ENCODE assay signal across 2 cellular contexts in genomic region chr16:66600484-66600883, GRCh38.
TF ChIP-seq lines count a peak whose summit lies in the region.

No MANE protein-coding gene starts in this region.

TF ChIP-seq in SK-N-SH, 30 proteins besides CTCF, POLR2A, EP300 and RAD21:
- TF ChIP-seq TCF12 (IDR thresholded peaks at IDR 0.05) = peak; percentile 61; the same call in 1 of the 2 replicates
- no peak for TF ChIP-seq TEAD4 (IDR thresholded peaks at IDR 0.05; ENCODE audit: borderline replicate concordance, insufficient read depth)

TF ChIP-seq in SK-N-SH treated with all-trans-retinoic acid at 6 μM for 48 hours, 23 proteins besides CTCF, POLR2A, EP300 and RAD21:
- TF ChIP-seq ZNF8 (CRISPR knock-in tag; IDR thresholded peaks at IDR 0.05) (no peak), TCF4 (CRISPR knock-in tag; IDR thresholded peaks at IDR 0.05; ENCODE audit: borderline replicate concordance) (no peak), ZNF565 (CRISPR knock-in tag; conservative IDR thresholded peaks at IDR 0.05; ENCODE audit: low read depth) (no peak), BACH2 (CRISPR knock-in tag; IDR thresholded peaks at IDR 0.05; ENCODE audit: borderline replicate concordance) (no peak), ESRRG (CRISPR knock-in tag; IDR thresholded peaks at IDR 0.05) (no peak), PPARA (CRISPR knock-in tag; IDR thresholded peaks at IDR 0.05; ENCODE audit: borderline replicate concordance) (no peak), ARNTL (CRISPR knock-in tag; IDR thresholded peaks at IDR 0.05; ENCODE audit: borderline replicate concordance, low read depth) (no peak), CREB5 (CRISPR knock-in tag; IDR thresholded peaks at IDR 0.05; ENCODE audit: low read depth) (no peak), ZNF70 (CRISPR knock-in tag; IDR thresholded peaks at IDR 0.05) (no peak), ZC3H10 (CRISPR knock-in tag; IDR thresholded peaks at IDR 0.05) (no peak), ZFP3 (CRISPR knock-in tag; IDR thresholded peaks at IDR 0.05) (no peak), TOX (CRISPR knock-in tag; IDR thresholded peaks at IDR 0.05; ENCODE audit: borderline replicate concordance) (no peak), CSRNP3 (CRISPR knock-in tag; IDR thresholded peaks at IDR 0.05) (no peak), GLIS3 (CRISPR knock-in tag; IDR thresholded peaks at IDR 0.05) (no peak), SNAI2 (CRISPR knock-in tag; IDR thresholded peaks at IDR 0.05) (no peak), PATZ1 (CRISPR knock-in tag; IDR thresholded peaks at IDR 0.05; ENCODE audit: borderline replicate concordance) (no peak), ZFP30 (CRISPR knock-in tag; IDR thresholded peaks at IDR 0.05) (no peak), OSR1 (CRISPR knock-in tag; IDR thresholded peaks at IDR 0.05) (no peak), RARB (CRISPR knock-in tag; IDR thresholded peaks at IDR 0.05) (no peak), POU6F1 (CRISPR knock-in tag; IDR thresholded peaks at IDR 0.05; ENCODE audit: borderline replicate concordance, low read depth) (no peak)
